In the genomic region with DNA sequence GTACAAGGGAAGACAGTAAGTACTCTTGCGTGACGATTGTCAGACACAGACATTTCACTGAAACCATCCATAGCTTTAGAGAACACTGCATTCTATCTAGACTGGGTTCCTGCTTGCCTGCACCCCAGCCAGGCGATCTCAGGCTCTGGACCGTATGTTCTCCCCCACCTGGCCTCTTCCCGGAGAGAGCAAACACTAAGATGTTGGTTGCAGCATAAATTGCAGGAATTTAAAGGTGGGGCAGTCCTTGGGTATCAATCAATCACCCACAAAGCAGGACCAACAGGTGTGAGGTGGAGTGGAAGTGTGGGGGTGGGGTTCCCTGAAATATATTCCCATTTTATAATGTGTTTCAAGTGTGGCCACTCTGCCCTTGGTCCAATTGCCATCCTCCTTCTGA, we compare ENCODE assay signal across 15 cellular contexts.
DNase-seq lines count a peak whose midpoint lies in the region.
"Had no signal": no experiment of that assay in that cellular context is flagged by ENCODE, and none has a peak within 500 bp of the region (broad histone marks: within the 10 kb centered on the region; RNA-seq: fewer than 3 reads in every experiment).

No MANE protein-coding gene starts in this region.

- H3K4me3 Mint-ChIP-seq in activated naive CD4-positive, alpha-beta T cell treated with anti-CD3 and anti-CD28 coated beads, Interleukin-2, amount 50 U/mL, for 24 hours = no peak overlapping the region
- no peak overlapping the region for H3K4me3 Mint-ChIP-seq in activated naive CD4-positive, alpha-beta T cell treated with anti-CD3 and anti-CD28 coated beads for 36 hours
- H3K4me3 Mint-ChIP-seq in activated naive CD8-positive, alpha-beta T cell treated with anti-CD3 and anti-CD28 coated beads for 36 hours = peak overlapping the region; percentile 23
- H3K4me3 Mint-ChIP-seq: IgD-negative memory B cell had no signal

- WGBS in thymus = 73% methylated on average over 5 of the region's 5 CpGs

- no peaks in the 10 kb centered on the region for H3K4me1 ChIP-seq in thymus (ENCODE audit: control insufficient read depth, insufficient read depth, low read length)

- peak overlapping the region; percentile 5 for H3K27ac ChIP-seq in thymus (ENCODE audit: low read depth)
- H3K27ac ChIP-seq: 22Rv1 had no signal

- intact Hi-C loops in activated naive CD4-positive, alpha-beta T cell treated with anti-CD3 and anti-CD28 coated beads for 36 hours (cut with micrococcal nuclease) = loop anchor here (2.0 kb wide), 1 partner anchor 206 kb away; no protein-coding TSS in a partner anchor

- H3K9me3 Mint-ChIP-seq in activated naive CD4-positive, alpha-beta T cell treated with anti-CD3 and anti-CD28 coated beads, Interleukin-2, amount 50 U/mL, for 24 hours = no peaks in the 10 kb centered on the region
- no peaks in the 10 kb centered on the region for H3K9me3 Mint-ChIP-seq in activated naive CD4-positive, alpha-beta T cell treated with anti-CD3 and anti-CD28 coated beads for 36 hours
- no peaks in the 10 kb centered on the region for H3K9me3 Mint-ChIP-seq in activated naive CD8-positive, alpha-beta T cell treated with anti-CD3 and anti-CD28 coated beads for 36 hours

- peak overlapping the region; percentile 18 for H3K27ac Mint-ChIP-seq in activated naive CD4-positive, alpha-beta T cell treated with anti-CD3 and anti-CD28 coated beads, Interleukin-2, amount 50 U/mL, for 24 hours
- H3K27ac Mint-ChIP-seq in activated naive CD4-positive, alpha-beta T cell treated with anti-CD3 and anti-CD28 coated beads for 36 hours = no peak overlapping the region
- peak overlapping the region; percentile 79 for H3K27ac Mint-ChIP-seq in activated naive CD8-positive, alpha-beta T cell treated with anti-CD3 and anti-CD28 coated beads for 36 hours

- H3K27me3 ChIP-seq in thymus (ENCODE audit: control insufficient read depth, insufficient read depth) = no peaks in the 10 kb centered on the region

- DNase-seq in DMS 273 (lab: John Stamatoyannopoulos, UW; ENCODE audit: unreplicated experiment) = peak; percentile 17
- DNase-seq in DMS 273 treated with DMSO at 0.1 percent for 48 hours (lab: John Stamatoyannopoulos, UW) = no peak
- no peak for DNase-seq in activated naive CD4-positive, alpha-beta T cell treated with anti-CD3 and anti-CD28 coated beads for 36 hours
- no peak for DNase-seq in activated naive CD8-positive, alpha-beta T cell treated with anti-CD3 and anti-CD28 coated beads for 36 hours
- no peak for DNase-seq in NK-92 (lab: John Stamatoyannopoulos, UW; ENCODE audit: unreplicated experiment)
- no peak for DNase-seq in D341Med (ENCODE audit: low spot score)
- DNase-seq: DMS53, NCI-H1436 treated with DMSO at 0.1 percent for 48 hours, NCI-H2081 treated with DMSO at 0.1 percent for 48 hours, NCI-H226, NCI-H526 treated with DMSO at 0.1 percent for 48 hours had no signal

- peaks cover 1% of the 10 kb centered on the region for H3K27me3 Mint-ChIP-seq in activated naive CD4-positive, alpha-beta T cell treated with anti-CD3 and anti-CD28 coated beads, Interleukin-2, amount 50 U/mL, for 24 hours
- no peaks in the 10 kb centered on the region for H3K27me3 Mint-ChIP-seq in activated naive CD4-positive, alpha-beta T cell treated with anti-CD3 and anti-CD28 coated beads for 36 hours (ENCODE audit: low read depth)
- peaks cover 10% of the 10 kb centered on the region for H3K27me3 Mint-ChIP-seq in activated naive CD8-positive, alpha-beta T cell treated with anti-CD3 and anti-CD28 coated beads for 36 hours
- H3K27me3 Mint-ChIP-seq: IgD-negative memory B cell had no signal

- H3K4me3 ChIP-seq in thymus (ENCODE audit: low read length) = no peak overlapping the region

- no peaks in the 10 kb centered on the region for H3K36me3 Mint-ChIP-seq in activated naive CD4-positive, alpha-beta T cell treated with anti-CD3 and anti-CD28 coated beads, Interleukin-2, amount 50 U/mL, for 24 hours
- H3K36me3 Mint-ChIP-seq in activated naive CD4-positive, alpha-beta T cell treated with anti-CD3 and anti-CD28 coated beads for 36 hours (ENCODE audit: low read depth) = no peaks in the 10 kb centered on the region
- H3K36me3 Mint-ChIP-seq in activated naive CD8-positive, alpha-beta T cell treated with anti-CD3 and anti-CD28 coated beads for 36 hours = peaks cover 5% of the 10 kb centered on the region
- H3K36me3 Mint-ChIP-seq: IgD-negative memory B cell had no signal

- H3K9me3 ChIP-seq in thymus (ENCODE audit: control insufficient read depth) = no peaks in the 10 kb centered on the region

- CTCF ChIA-PET in activated naive CD4-positive, alpha-beta T cell treated with anti-CD3 and anti-CD28 coated beads for 36 hours (lab: Charles Lee) = interaction anchor here (0.6 to 4.3 kb wide), 9 partner anchors 10 to 355 kb away, joined by 3 to 34 read pairs (median 6); a partner anchor contains a TSS

- peaks cover 39% of the 10 kb centered on the region for H3K4me1 Mint-ChIP-seq in activated naive CD4-positive, alpha-beta T cell treated with anti-CD3 and anti-CD28 coated beads, Interleukin-2, amount 50 U/mL, for 24 hours
- peaks cover 20% of the 10 kb centered on the region for H3K4me1 Mint-ChIP-seq in activated naive CD4-positive, alpha-beta T cell treated with anti-CD3 and anti-CD28 coated beads for 36 hours (ENCODE audit: low read depth)
- peaks cover 37% of the 10 kb centered on the region for H3K4me1 Mint-ChIP-seq in activated naive CD8-positive, alpha-beta T cell treated with anti-CD3 and anti-CD28 coated beads for 36 hours

- no peaks in the 10 kb centered on the region for H3K36me3 ChIP-seq in thymus (ENCODE audit: control insufficient read depth, insufficient read depth)
